Comparison of ENCODE assay signal across 26 cellular contexts in genomic region chr16:88010343-88010970, GRCh38. TPM values are rescaled to one million over a fixed set of nuclear protein-coding genes. Genes with fewer than 3 reads are reported as not detected.
DNase-seq lines count a peak whose midpoint lies in the region; ATAC-seq, FAIRE-seq and TF ChIP-seq lines count a peak whose summit lies in the region.
"Had no signal": no experiment of that assay in that cellular context is flagged by ENCODE, and none has a peak within 500 bp of the region (broad histone marks: within the 10 kb centered on the region; RNA-seq: fewer than 3 reads in every experiment).

No MANE protein-coding gene starts in this region.

- no peak overlapping the region for H3K4me3 ChIP-seq in GM23338
- H3K4me3 ChIP-seq in IMR-90 (ENCODE audit: insufficient read depth, low read depth, low read length), result no peak overlapping the region
- H3K4me3 ChIP-seq in kidney (ENCODE audit: low read length in 2 of 2), result no peak overlapping the region
- no peak overlapping the region for H3K4me3 ChIP-seq in psoas muscle
- H3K4me3 ChIP-seq: heart right ventricle, tibial artery had no signal

- CTCF ChIA-PET in IMR-90 (lab: Yijun Ruan, JAX), result no interaction called here

- no peak overlapping the region for H4K8ac ChIP-seq in IMR-90 (ENCODE audit: low read depth in 2 of 2, low read length in 2 of 2)

- no peak for FAIRE-seq in kidney (lab: Jason Lieb, UNC)
- FAIRE-seq: small intestine had no signal

- H3K56ac ChIP-seq in IMR-90 (ENCODE audit: extremely low read depth, insufficient read depth, low read length), result no peak overlapping the region

- no TSS peak for BruUV-seq in IMR-90 (replicated peaks; lab: Mats Ljungman, UMichigan)

- H3K4me2 ChIP-seq in GM23338 (no peak overlapping the region), IMR-90 (ENCODE audit: low read depth, low read length) (no peak overlapping the region)

- intact Hi-C loops in IMR-90 (cut with micrococcal nuclease) (no loop called here), kidney (cut with DNase I) (no loop called here), psoas muscle (cut with DNase I) (no loop called here)

- no peak overlapping the region for H2AFZ ChIP-seq in GM23338
- no peak overlapping the region for H2AFZ ChIP-seq in IMR-90 (replicated peaks; ENCODE audit: low read length, poor library complexity)

- peaks cover 8% of the 10 kb centered on the region; the same call in 1 of the 2 replicates for H3K36me3 ChIP-seq in GM23338 (ENCODE audit: insufficient read depth)
- H3K36me3 ChIP-seq in IMR-90 (ENCODE audit: control insufficient read depth, insufficient read depth, low read length), result peaks cover 17% of the 10 kb centered on the region
- peaks cover 10 to 22% of the 10 kb centered on the region in 2 donors for H3K36me3 ChIP-seq in kidney (ENCODE audit: control insufficient read depth in 1 of 2, insufficient read depth in 2 of 2, low read length in 2 of 2)
- H3K36me3 ChIP-seq in psoas muscle (ENCODE audit: insufficient read depth in 1 of 2, low read depth in 1 of 2), result peaks cover 0 to 42% of the 10 kb centered on the region in 2 donors

- H3K9ac ChIP-seq in IMR-90 (ENCODE audit: low read depth, low read length), result no peak overlapping the region
- no peak overlapping the region for H3K9ac ChIP-seq in kidney (ENCODE audit: low read length in 2 of 2)

- peak overlapping the region; percentile 96 for H3K27ac Mint-ChIP-seq in GM23338
- H3K27ac Mint-ChIP-seq: activated CD4-positive, alpha-beta T cell treated with anti-CD3 and anti-CD28 coated beads, Interleukin-2, amount 10 ng/mL, durations not matched to agents 7 days and 5 days; activated T-helper 1 cell treated with anti-CD3 and anti-CD28 coated beads, Interleukin-12 subunit alpha, Interleukin-12 subunit beta, Interleukin-2, Interleukin-4 antibody, amounts not matched to agents 30 ng/mL and 10 ng/mL and 1 ng/mL, durations not matched to agents 14 hours and 24 hours and 36 hours; dendritic cell treated with granulocyte-macrophage colony-stimulating factor and Interleukin-4, amounts not matched to agents 40 ng/mL and 50 ng/mL, for 4 days had no signal

- H3K23ac ChIP-seq in IMR-90 (ENCODE audit: low read depth, low read length), result no peak overlapping the region

- WGBS in IMR-90 (ENCODE audit: extremely low coverage in 2 of 2, insufficient read length in 1 of 2), 2 experiments, result 87% methylated on average over 17 of the region's 25 CpGs; no CpG with 5 or more reads in 1 of the 2 experiments
- WGBS in psoas muscle, 3 donors, result 58 to 61% (median 59%) methylated on average over 25 of the region's 25 CpGs

- no peak for ATAC-seq in GM23338
- ATAC-seq in IMR-90 (ENCODE audit: low read depth), result no peak
- ATAC-seq in psoas muscle, result peak in 3 of 4 donors; percentile 67 to 85 (median 74)
- ATAC-seq: esophagus mucosa; heart right ventricle; left cardiac atrium; Panc1; stimulated activated naive CD8-positive, alpha-beta T cell treated with anti-CD3 and anti-CD28 coated beads, Interleukin-15, amount 100 ng/mL, for 72 hours had no signal

- peaks cover 8 to 36% of the 10 kb centered on the region in 2 experiments for H3K79me1 ChIP-seq in IMR-90 (ENCODE audit: low read depth in 1 of 2, low read length in 2 of 2)

- DNase-seq in GM23338 (ENCODE audit: low spot score), result no peak
- DNase-seq in IMR-90, result no peak
- DNase-seq in kidney, result peak; percentile 11
- no peak for DNase-seq in psoas muscle
- no peak for DNase-seq in COR-L47 (lab: John Stamatoyannopoulos, UW)
- no peak for DNase-seq in NCI-H526 (lab: John Stamatoyannopoulos, UW)
- DNase-seq in C1 segment of cervical spinal cord (lab: John Stamatoyannopoulos, UW), result no peak
- DNase-seq: activated CD4-positive, alpha-beta T cell treated with anti-CD3 and anti-CD28 coated beads, Interleukin-2, amount 10 ng/mL, durations not matched to agents 7 days and 5 days; activated naive CD4-positive, alpha-beta T cell treated with anti-CD3 and anti-CD28 coated beads, Interleukin-2, amount 50 U/mL, for 16 hours; DND-41; heart right ventricle; left cardiac atrium; NCI-H1048; NCI-H1694 treated with DMSO at 0.1 percent for 48 hours; NCI-H2171 treated with DMSO at 0.1 percent for 48 hours; NCI-H524; SHP77; small intestine; stimulated activated naive CD8-positive, alpha-beta T cell treated with anti-CD3 and anti-CD28 coated beads, Interleukin-15, amount 100 ng/mL, for 72 hours had no signal

- H2BK5ac ChIP-seq in IMR-90 (ENCODE audit: low read depth, low read length, poor library complexity, severe bottlenecking), result no peak overlapping the region

- peaks cover 11% of the 10 kb centered on the region for H3K27me3 Mint-ChIP-seq in GM23338 (ENCODE audit: insufficient read depth, low read depth, poor library complexity)
- H3K27me3 Mint-ChIP-seq: activated CD4-positive, alpha-beta T cell treated with anti-CD3 and anti-CD28 coated beads, Interleukin-2, amount 10 ng/mL, durations not matched to agents 7 days and 5 days; dendritic cell treated with granulocyte-macrophage colony-stimulating factor and Interleukin-4, amounts not matched to agents 40 ng/mL and 50 ng/mL, for 4 days; stimulated activated naive CD8-positive, alpha-beta T cell treated with anti-CD3 and anti-CD28 coated beads, Interleukin-15, amount 100 ng/mL, for 72 hours had no signal

- H2BK20ac ChIP-seq in IMR-90 (ENCODE audit: low read depth, low read length), result no peak overlapping the region

- H2BK120ac ChIP-seq in IMR-90 (ENCODE audit: low read depth, low read length), result no peak overlapping the region

- peaks cover 68% of the 10 kb centered on the region for H3K36me3 Mint-ChIP-seq in GM23338 (ENCODE audit: low read depth)

- H3K9me3 ChIP-seq in IMR-90 (ENCODE audit: control insufficient read depth, insufficient read depth, low read length) (no peaks in the 10 kb centered on the region), kidney (ENCODE audit: control insufficient read depth in 1 of 2, low read length in 2 of 2) (no peaks in the 10 kb centered on the region), psoas muscle (no peaks in the 10 kb centered on the region)
- H3K9me3 ChIP-seq: heart right ventricle, tibial artery had no signal

- TF ChIP-seq CTCF in GM23338 (conservative IDR thresholded peaks at IDR 0.05; ENCODE audit: low read depth in 2 of 2) (no peak), IMR-90 (conservative IDR thresholded peaks at IDR 0.05; ENCODE audit: low read depth, low read length) (no peak), kidney (IDR thresholded peaks at IDR 0.05; ENCODE audit: borderline replicate concordance, extremely low read depth, insufficient read depth) (no peak), psoas muscle (IDR thresholded peaks at IDR 0.05) (no peak)

- no peak for TF ChIP-seq RAD21 in IMR-90 (IDR thresholded peaks at IDR 0.05; ENCODE audit: low read length)

- no peak overlapping the region for H2BK15ac ChIP-seq in IMR-90 (ENCODE audit: low read depth, low read length)

- H4K5ac ChIP-seq in IMR-90 (ENCODE audit: low read depth, low read length), result no peak overlapping the region

- H4K20me1 ChIP-seq in GM23338 (replicated peaks; ENCODE audit: insufficient read depth) (no peaks in the 10 kb centered on the region; the same call in 1 of the 2 replicates), IMR-90 (ENCODE audit: insufficient read depth, low read length) (peaks cover 19% of the 10 kb centered on the region)

- no peak overlapping the region for H3K4me3 Mint-ChIP-seq in GM23338
- H3K4me3 Mint-ChIP-seq: activated CD4-positive, alpha-beta T cell treated with anti-CD3 and anti-CD28 coated beads, Interleukin-2, amount 10 ng/mL, durations not matched to agents 7 days and 5 days; activated T-helper 1 cell treated with anti-CD3 and anti-CD28 coated beads, Interleukin-12 subunit alpha, Interleukin-12 subunit beta, Interleukin-2, Interleukin-4 antibody, amounts not matched to agents 30 ng/mL and 10 ng/mL and 1 ng/mL, durations not matched to agents 14 hours and 24 hours and 36 hours; dendritic cell treated with granulocyte-macrophage colony-stimulating factor and Interleukin-4, amounts not matched to agents 40 ng/mL and 50 ng/mL, for 4 days; endodermal cell; stimulated activated naive CD8-positive, alpha-beta T cell treated with anti-CD3 and anti-CD28 coated beads, Interleukin-15, amount 100 ng/mL, for 72 hours had no signal

- H3K9me3 Mint-ChIP-seq in GM23338, result peaks cover 21% of the 10 kb centered on the region
- H3K9me3 Mint-ChIP-seq: activated CD4-positive, alpha-beta T cell treated with anti-CD3 and anti-CD28 coated beads, Interleukin-2, amount 10 ng/mL, durations not matched to agents 7 days and 5 days; activated T-helper 1 cell treated with anti-CD3 and anti-CD28 coated beads, Interleukin-12 subunit alpha, Interleukin-12 subunit beta, Interleukin-2, Interleukin-4 antibody, amounts not matched to agents 30 ng/mL and 10 ng/mL and 1 ng/mL, durations not matched to agents 14 hours and 24 hours and 36 hours; dendritic cell treated with granulocyte-macrophage colony-stimulating factor and Interleukin-4, amounts not matched to agents 40 ng/mL and 50 ng/mL, for 4 days; endodermal cell; stimulated activated naive CD8-positive, alpha-beta T cell treated with anti-CD3 and anti-CD28 coated beads, Interleukin-15, amount 100 ng/mL, for 72 hours had no signal

- H3K27ac ChIP-seq in GM23338 (ENCODE audit: low read depth) (peak overlapping the region; percentile 88; the same call in 1 of the 2 replicates), IMR-90 (ENCODE audit: insufficient read depth, low read length) (no peak overlapping the region), kidney (ENCODE audit: low read depth in 2 of 2, low read length in 2 of 2) (no peak overlapping the region), psoas muscle (no peak overlapping the region)
- H3K27ac ChIP-seq: C4-2B, heart right ventricle, tibial artery had no signal

- TF ChIP-seq POLR2A in IMR-90 (IDR thresholded peaks at IDR 0.05; ENCODE audit: low read depth, low read length), result no peak

- peaks cover 10% of the 10 kb centered on the region; the same call in 1 of the 2 replicates for H3F3A ChIP-seq in GM23338 (replicated peaks; ENCODE audit: low read depth)

- no peaks in the 10 kb centered on the region for H3K9me2 ChIP-seq in GM23338 (ENCODE audit: insufficient read depth)

- H2AK5ac ChIP-seq in IMR-90 (ENCODE audit: low read depth, low read length), result peak overlapping the region; percentile 75; the same call in 1 of the 2 replicates

- dilution Hi-C loops in IMR-90 (cut with HindIII; ENCODE audit: low sequenced_read_pairs, unreplicated experiment), result no loop called here

- H3K27me3 ChIP-seq in GM23338 (ENCODE audit: insufficient read depth), result no peaks in the 10 kb centered on the region
- H3K27me3 ChIP-seq in IMR-90 (ENCODE audit: control insufficient read depth, insufficient read depth, low read length), result no peaks in the 10 kb centered on the region
- no peaks in the 10 kb centered on the region for H3K27me3 ChIP-seq in psoas muscle (ENCODE audit: insufficient read depth in 3 of 3, low read length in 2 of 3)
- H3K27me3 ChIP-seq: heart right ventricle, tibial artery had no signal

- H3K4ac ChIP-seq in IMR-90 (ENCODE audit: low read depth, low read length), result no peak overlapping the region

- in situ Hi-C loops in IMR-90 (cut with MboI; ENCODE audit: low sequenced_read_pairs), result no loop called here

- H3K79me2 ChIP-seq in GM23338 (replicated peaks; ENCODE audit: insufficient read depth), result peaks cover 12% of the 10 kb centered on the region; the same call in 1 of the 2 replicates

- peaks cover 25% of the 10 kb centered on the region for H3K4me1 Mint-ChIP-seq in GM23338
- H3K4me1 Mint-ChIP-seq: activated CD4-positive, alpha-beta T cell treated with anti-CD3 and anti-CD28 coated beads, Interleukin-2, amount 10 ng/mL, durations not matched to agents 7 days and 5 days had no signal

- POLR2A ChIA-PET in IMR-90 (lab: Charles Lee; ENCODE audit: unreplicated experiment), result interaction anchor here (0.6 kb wide), 1 partner anchor 17 kb away, joined by 4 read pairs; no protein-coding TSS in a partner anchor

- no peak overlapping the region for H2AK9ac ChIP-seq in IMR-90 (replicated peaks; ENCODE audit: low read depth, low read length, poor library complexity)

- H4K91ac ChIP-seq in IMR-90 (ENCODE audit: insufficient read depth, low read depth, low read length), result no peak overlapping the region

- peaks cover 23% of the 10 kb centered on the region for H3K9me1 ChIP-seq in IMR-90 (ENCODE audit: insufficient read depth, low read length)

- H3K18ac ChIP-seq in IMR-90 (ENCODE audit: low read depth, low read length), result no peak overlapping the region

- H3K4me1 ChIP-seq in GM23338 (ENCODE audit: insufficient read depth) (peaks cover 4% of the 10 kb centered on the region; the same call in 1 of the 2 replicates), IMR-90 (ENCODE audit: control insufficient read depth, insufficient read depth, low read length) (peaks cover 23% of the 10 kb centered on the region), kidney (ENCODE audit: control insufficient read depth in 1 of 2, insufficient read depth in 1 of 2, low read depth in 1 of 2, low read length in 2 of 2) (peaks cover 0 to 2% of the 10 kb centered on the region in 2 donors), psoas muscle (no peaks in the 10 kb centered on the region)
- H3K4me1 ChIP-seq: tibial artery had no signal

- H3K14ac ChIP-seq in IMR-90 (replicated peaks; ENCODE audit: low read depth, low read length), result no peak overlapping the region

RNA-seq across cellular contexts. Expression of gene BANP, which starts 59.2 kb away (rescaled TPM):
- 30.0 and 48.0 TPM in 2 replicates for total RNA-seq in GM23338 (2014; rRNA removed; shearing (Covaris generic))
- polyA plus RNA-seq in GM23338 (2016; fragmentation: Nextera tagmentation; extraction: Ambion mirVana), result 22.3 and 22.6 TPM in 2 replicates
- total RNA-seq in IMR-90 (2012; rRNA removed), result 16.9 and 17.4 TPM in 2 replicates
- polyA plus RNA-seq in IMR-90 (2012; rRNA removed), result 17.9 and 21.1 TPM in 2 replicates
- 12.4 and 21.0 TPM in 2 replicates for polyA plus RNA-seq in IMR-90 (2012; cell fraction: cytosol; rRNA removed)
- 38.6 and 57.0 TPM in 2 replicates for polyA plus RNA-seq in IMR-90 (2012; cell fraction: nucleus; rRNA removed; ENCODE audit: low replicate concordance)
- 26.3 TPM for total RNA-seq in kidney
- polyA plus RNA-seq in kidney (ENCODE audit: insufficient read depth, low read depth, low replicate concordance), result 12.4 TPM
- total RNA-seq in psoas muscle, result 10 to 100 TPM; 11.9 to 15.3 (median 14.7) TPM
- 10 to 100 TPM in 1 of 3 donors, 1 to 10 TPM in 2; 7.7 to 14.2 (median 7.8) TPM for polyA plus RNA-seq in psoas muscle

Comparison
In these comparisons a context has a peak if more than half of its experiments do, and no peak if none do; other contexts are left out.
1. ATAC-seq: peak in psoas muscle (3 of 4); none in GM23338 (single experiment) and IMR-90 (single experiment).